39 cellular contexts compared by ENCODE assay signal in genomic region chr1:110064576-110065337, GRCh38. TPM values are rescaled to one million over a fixed set of nuclear protein-coding genes. Genes with fewer than 3 reads are reported as not detected.
"Had no signal": no experiment of that assay in that cellular context is flagged by ENCODE, and none has a peak within 500 bp of the region (broad histone marks: within the 10 kb centered on the region; RNA-seq: fewer than 3 reads in every experiment).

No MANE protein-coding gene starts in this region.

- H3K4me3 ChIP-seq: adrenal gland, body of pancreas, esophagus muscularis mucosa, gastrocnemius medialis had no signal

- FAIRE-seq: colon had no signal

- DNase-seq: activated B cell treated with CpG ODN at 0.5 μM for 24 hours; activated CD4-positive, alpha-beta memory T cell treated with anti-CD3 and anti-CD28 coated beads for 36 hours; activated CD4-positive, alpha-beta T cell treated with anti-CD3 and anti-CD28 coated beads for 48 hours; activated CD4-positive, alpha-beta T cell treated with anti-CD3 and anti-CD28 coated beads, Interleukin-2, amount 50 U/mL, for 1 hour; activated CD8-positive, alpha-beta memory T cell treated with anti-CD3 and anti-CD28 coated beads, Interleukin-2, amount 10 ng/mL, durations not matched to agents 7 days and 5 days; activated CD8-positive, alpha-beta memory T cell treated with anti-CD3 and anti-CD28 coated beads, Interleukin-2, amount 50 U/mL, for 4 hours; activated CD8-positive, alpha-beta T cell treated with anti-CD3 and anti-CD28 coated beads, Interleukin-2, amount 10 ng/mL, durations not matched to agents 7 days and 5 days; activated effector memory CD4-positive, alpha-beta T cell treated with anti-CD3 and anti-CD28 coated beads, Interleukin-2, amount 50 U/mL, for 16 hours; activated naive CD4-positive, alpha-beta T cell treated with anti-CD3 and anti-CD28 coated beads for 36 hours; activated naive CD8-positive, alpha-beta T cell treated with anti-CD3 and anti-CD28 coated beads for 36 hours; activated naive CD8-positive, alpha-beta T cell treated with anti-CD3 and anti-CD28 coated beads, Interleukin-2, amount 50 U/mL, for 24 hours; activated T-cell treated with anti-CD3 and anti-CD28 coated beads, Interleukin-2, amount 50 U/mL, for 1 hour; activated T-cell treated with anti-CD3 and anti-CD28 coated beads, Interleukin-2, amount 50 U/mL, for 48 hours; adrenal gland; amygdala; body of pancreas; caudate nucleus; cortex of kidney; dermis blood vessel endothelial cell; effector CD4-positive, alpha-beta T cell; effector memory CD8-positive, alpha-beta T cell; erythroblast; foreskin keratinocyte; gastrocnemius medialis; T-helper 1 cell; T-helper 17 cell; T1000; WERI-Rb-1 had no signal

- H3K27ac ChIP-seq: adrenal gland, body of pancreas, esophagus muscularis mucosa, foreskin keratinocyte, gastrocnemius medialis, WERI-Rb-1 had no signal

- H3K4me3 Mint-ChIP-seq: activated B cell treated with CpG ODN at 0.5 μM for 24 hours; activated CD4-positive, alpha-beta memory T cell treated with anti-CD3 and anti-CD28 coated beads for 36 hours; activated CD8-positive, alpha-beta memory T cell treated with anti-CD3 and anti-CD28 coated beads, Interleukin-2, amount 10 ng/mL, durations not matched to agents 7 days and 5 days; activated CD8-positive, alpha-beta T cell treated with anti-CD3 and anti-CD28 coated beads, Interleukin-2, amount 10 ng/mL, durations not matched to agents 7 days and 5 days; activated naive CD4-positive, alpha-beta T cell treated with anti-CD3 and anti-CD28 coated beads for 36 hours; activated naive CD4-positive, alpha-beta T cell treated with anti-CD3 and anti-CD28 coated beads, Interleukin-2, amount 50 U/mL, for 24 hours; activated naive CD8-positive, alpha-beta T cell treated with anti-CD3 and anti-CD28 coated beads for 36 hours; activated naive CD8-positive, alpha-beta T cell treated with anti-CD3 and anti-CD28 coated beads, Interleukin-2, amount 50 U/mL, for 24 hours; activated T-helper 1 cell treated with anti-CD3 and anti-CD28 coated beads, Interleukin-12 subunit alpha, Interleukin-12 subunit beta, Interleukin-2, Interleukin-4 antibody, amounts not matched to agents 30 ng/mL and 10 ng/mL and 1 ng/mL, durations not matched to agents 14 hours and 24 hours and 36 hours; effector memory CD8-positive, alpha-beta T cell; T-helper 17 cell; T-helper 2 cell treated with Interferon-gamma antibody and Interleukin-4, amounts not matched to agents 5 μg/mL and 100 μg/mL, for 36 hours had no signal

- H3K9me3 Mint-ChIP-seq: activated B cell treated with CpG ODN at 0.5 μM for 24 hours; activated CD4-positive, alpha-beta memory T cell treated with anti-CD3 and anti-CD28 coated beads for 36 hours; activated naive CD4-positive, alpha-beta T cell treated with anti-CD3 and anti-CD28 coated beads for 36 hours; activated naive CD4-positive, alpha-beta T cell treated with anti-CD3 and anti-CD28 coated beads, Interleukin-2, amount 50 U/mL, for 24 hours; activated naive CD8-positive, alpha-beta T cell treated with anti-CD3 and anti-CD28 coated beads for 36 hours; activated naive CD8-positive, alpha-beta T cell treated with anti-CD3 and anti-CD28 coated beads, Interleukin-2, amount 50 U/mL, for 24 hours; activated T-helper 1 cell treated with anti-CD3 and anti-CD28 coated beads, Interleukin-12 subunit alpha, Interleukin-12 subunit beta, Interleukin-2, Interleukin-4 antibody, amounts not matched to agents 30 ng/mL and 10 ng/mL and 1 ng/mL, durations not matched to agents 14 hours and 24 hours and 36 hours; activated T-helper 2 cell treated with anti-CD3 and anti-CD28 coated beads, Interferon-gamma antibody, Interleukin-2, Interleukin-4, amounts not matched to agents 10 μg/mL and 5 μg/mL and 100 μg/mL, durations not matched to agents 14 hours and 24 hours and 36 hours; effector memory CD8-positive, alpha-beta T cell; T-helper 2 cell treated with Interferon-gamma antibody and Interleukin-4, amounts not matched to agents 5 μg/mL and 100 μg/mL, for 36 hours had no signal

- H3K9me3 ChIP-seq: adrenal gland, body of pancreas, esophagus muscularis mucosa, gastrocnemius medialis had no signal

- H3K4me1 ChIP-seq: adrenal gland, foreskin keratinocyte had no signal

- ATAC-seq: activated CD4-positive, CD25-positive, alpha-beta regulatory T cell treated with anti-CD3 and anti-CD28 coated beads, Interleukin-2, amount 50 U/mL, for 24 hours; activated CD8-positive, alpha-beta memory T cell treated with anti-CD3 and anti-CD28 coated beads, Interleukin-2, amount 10 ng/mL, durations not matched to agents 7 days and 5 days; activated CD8-positive, alpha-beta T cell treated with anti-CD3 and anti-CD28 coated beads, Interleukin-2, amount 10 ng/mL, durations not matched to agents 7 days and 5 days; activated naive CD8-positive, alpha-beta T cell treated with anti-CD3 and anti-CD28 coated beads, Interleukin-2, amount 50 U/mL, for 24 hours; body of pancreas; effector memory CD8-positive, alpha-beta T cell; foreskin keratinocyte; gastrocnemius medialis; T-helper 17 cell had no signal

- H3K36me3 ChIP-seq: adrenal gland, gastrocnemius medialis had no signal

- H3K27ac Mint-ChIP-seq: activated B cell treated with CpG ODN at 0.5 μM for 24 hours; activated CD4-positive, alpha-beta memory T cell treated with anti-CD3 and anti-CD28 coated beads for 36 hours; activated CD8-positive, alpha-beta memory T cell treated with anti-CD3 and anti-CD28 coated beads, Interleukin-2, amount 10 ng/mL, durations not matched to agents 7 days and 5 days; activated CD8-positive, alpha-beta T cell treated with anti-CD3 and anti-CD28 coated beads, Interleukin-2, amount 10 ng/mL, durations not matched to agents 7 days and 5 days; activated naive CD4-positive, alpha-beta T cell treated with anti-CD3 and anti-CD28 coated beads for 36 hours; activated naive CD4-positive, alpha-beta T cell treated with anti-CD3 and anti-CD28 coated beads, Interleukin-2, amount 50 U/mL, for 24 hours; activated naive CD8-positive, alpha-beta T cell treated with anti-CD3 and anti-CD28 coated beads for 36 hours; activated naive CD8-positive, alpha-beta T cell treated with anti-CD3 and anti-CD28 coated beads, Interleukin-2, amount 50 U/mL, for 24 hours; activated T-helper 1 cell treated with anti-CD3 and anti-CD28 coated beads, Interleukin-12 subunit alpha, Interleukin-12 subunit beta, Interleukin-2, Interleukin-4 antibody, amounts not matched to agents 30 ng/mL and 10 ng/mL and 1 ng/mL, durations not matched to agents 14 hours and 24 hours and 36 hours; activated T-helper 2 cell treated with anti-CD3 and anti-CD28 coated beads, Interferon-gamma antibody, Interleukin-2, Interleukin-4, amounts not matched to agents 10 μg/mL and 5 μg/mL and 100 μg/mL, durations not matched to agents 14 hours and 24 hours and 36 hours; effector memory CD8-positive, alpha-beta T cell; T-helper 17 cell; T-helper 2 cell treated with Interferon-gamma antibody and Interleukin-4, amounts not matched to agents 5 μg/mL and 100 μg/mL, for 36 hours had no signal

RNA-seq across cellular contexts. Expression of gene ALX3, which starts 5.7 kb away (rescaled TPM):
- total RNA-seq: activated B cell treated with CpG ODN at 0.5 μM for 24 hours; activated CD4-positive, alpha-beta memory T cell treated with anti-CD3 and anti-CD28 coated beads for 36 hours; activated CD8-positive, alpha-beta memory T cell treated with anti-CD3 and anti-CD28 coated beads for 36 hours; activated CD8-positive, alpha-beta memory T cell treated with anti-CD3 and anti-CD28 coated beads, Interleukin-2, amount 10 ng/mL, durations not matched to agents 7 days and 5 days; activated CD8-positive, alpha-beta T cell treated with anti-CD3 and anti-CD28 coated beads, Interleukin-2, amount 10 ng/mL, durations not matched to agents 7 days and 5 days; activated naive CD4-positive, alpha-beta T cell treated with anti-CD3 and anti-CD28 coated beads for 36 hours; activated naive CD8-positive, alpha-beta T cell treated with anti-CD3 and anti-CD28 coated beads for 36 hours; activated T-helper 1 cell treated with anti-CD3 and anti-CD28 coated beads, Interleukin-12 subunit alpha, Interleukin-12 subunit beta, Interleukin-2, Interleukin-4 antibody, amounts not matched to agents 30 ng/mL and 10 ng/mL and 1 ng/mL, durations not matched to agents 14 hours and 24 hours and 36 hours; activated T-helper 2 cell treated with anti-CD3 and anti-CD28 coated beads, Interferon-gamma antibody, Interleukin-2, Interleukin-4, amounts not matched to agents 10 μg/mL and 5 μg/mL and 100 μg/mL, durations not matched to agents 14 hours and 24 hours and 36 hours; adrenal gland; aorta; body of pancreas; chondrocyte; dermis blood vessel endothelial cell; esophagus muscularis mucosa; foreskin keratinocyte; gastrocnemius medialis; glomerular endothelial cell; T-helper 17 cell had no signal

RNA-seq across cellular contexts. Expression of gene UBL4B, which starts 47.5 kb away (rescaled TPM):
- total RNA-seq: activated B cell treated with CpG ODN at 0.5 μM for 24 hours; activated CD4-positive, alpha-beta memory T cell treated with anti-CD3 and anti-CD28 coated beads for 36 hours; activated CD8-positive, alpha-beta memory T cell treated with anti-CD3 and anti-CD28 coated beads for 36 hours; activated CD8-positive, alpha-beta memory T cell treated with anti-CD3 and anti-CD28 coated beads, Interleukin-2, amount 10 ng/mL, durations not matched to agents 7 days and 5 days; activated CD8-positive, alpha-beta T cell treated with anti-CD3 and anti-CD28 coated beads, Interleukin-2, amount 10 ng/mL, durations not matched to agents 7 days and 5 days; activated naive CD4-positive, alpha-beta T cell treated with anti-CD3 and anti-CD28 coated beads for 36 hours; activated naive CD8-positive, alpha-beta T cell treated with anti-CD3 and anti-CD28 coated beads for 36 hours; activated T-helper 1 cell treated with anti-CD3 and anti-CD28 coated beads, Interleukin-12 subunit alpha, Interleukin-12 subunit beta, Interleukin-2, Interleukin-4 antibody, amounts not matched to agents 30 ng/mL and 10 ng/mL and 1 ng/mL, durations not matched to agents 14 hours and 24 hours and 36 hours; activated T-helper 2 cell treated with anti-CD3 and anti-CD28 coated beads, Interferon-gamma antibody, Interleukin-2, Interleukin-4, amounts not matched to agents 10 μg/mL and 5 μg/mL and 100 μg/mL, durations not matched to agents 14 hours and 24 hours and 36 hours; aorta; body of pancreas; chondrocyte; dermis blood vessel endothelial cell; esophagus muscularis mucosa; foreskin keratinocyte; glomerular endothelial cell; T-helper 17 cell had no signal
